In genomic region chr17:43216762-43217613, GRCh38 we compare ENCODE assay signal across 1 cellular context.
A peak's percentile ranks its signal among the peaks of the same experiment; 100 is the strongest.
TF ChIP-seq lines count a peak whose summit lies in the region.

No MANE protein-coding gene starts in this region.

TF ChIP-seq in HepG2, 621 proteins besides CTCF, POLR2A, EP300 and RAD21 (continued from another document and continues in another):
- TF ChIP-seq ZNF142 (CRISPR knock-in tag; IDR thresholded peaks at IDR 0.05) (no peak), NFRKB (IDR thresholded peaks at IDR 0.05) (no peak), PITX1 (CRISPR knock-in tag; IDR thresholded peaks at IDR 0.05) (peak; percentile 65), ZSCAN5A (CRISPR knock-in tag; IDR thresholded peaks at IDR 0.05; ENCODE audit: borderline replicate concordance) (0 out of 2 replicates have a peak, but pooled peaks have one; percentile 19), RFX5 (IDR thresholded peaks at IDR 0.05; ENCODE audit: low read depth, low read length) (no peak), ZNF83 (CRISPR knock-in tag; IDR thresholded peaks at IDR 0.05; ENCODE audit: borderline replicate concordance) (0 out of 2 replicates have a peak, but pooled peaks have one; percentile 66), ZNF7 (CRISPR knock-in tag; IDR thresholded peaks at IDR 0.05) (0 out of 2 replicates have a peak, but pooled peaks have one; percentile 18), MZF1 (CRISPR knock-in tag; IDR thresholded peaks at IDR 0.05; ENCODE audit: borderline replicate concordance) (peak; percentile 66; the same call in 1 of the 2 replicates), IRF9 (CRISPR knock-in tag; IDR thresholded peaks at IDR 0.05; ENCODE audit: borderline replicate concordance) (peak; percentile 76), IRF2 (CRISPR knock-in tag; IDR thresholded peaks at IDR 0.05) (peak; percentile 80; the same call in 1 of the 2 replicates), MED1 (CRISPR knock-in tag; IDR thresholded peaks at IDR 0.05) (peak; percentile 92), ZNF639 (CRISPR knock-in tag; conservative IDR thresholded peaks at IDR 0.05) (peak; percentile 81), LCORL (IDR thresholded peaks at IDR 0.05) (0 out of 2 replicates have a peak, but pooled peaks have one; percentile 37), LCORL (CRISPR knock-in tag; IDR thresholded peaks at IDR 0.05) (peak; percentile 77), MAF1 (CRISPR knock-in tag; IDR thresholded peaks at IDR 0.05; ENCODE audit: borderline replicate concordance) (no peak), ZNF569 (CRISPR knock-in tag; IDR thresholded peaks at IDR 0.05; ENCODE audit: borderline replicate concordance) (0 out of 2 replicates have a peak, but pooled peaks have one; percentile 11), ZNF343 (CRISPR knock-in tag; IDR thresholded peaks at IDR 0.05) (peak; percentile 77; the same call in 1 of the 2 replicates), ISX (CRISPR knock-in tag; conservative IDR thresholded peaks at IDR 0.05) (0 out of 2 replicates have a peak, but pooled peaks have one; percentile 76), ZNF629 (CRISPR knock-in tag; conservative IDR thresholded peaks at IDR 0.05) (no peak; the same call in none of the 2 replicates), HNRNPH1 (optimal IDR thresholded peaks at IDR 0.05; ENCODE audit: low read depth, low read length) (no peak), RFX1 (IDR thresholded peaks at IDR 0.05) (no peak), FOXC1 (CRISPR knock-in tag; IDR thresholded peaks at IDR 0.05; ENCODE audit: borderline replicate concordance) (peak; percentile 84; the same call in 1 of the 2 replicates), ATF6 (CRISPR knock-in tag; conservative IDR thresholded peaks at IDR 0.05) (peak; percentile 66; the same call in 1 of the 2 replicates), GZF1 (CRISPR knock-in tag; IDR thresholded peaks at IDR 0.05) (peak; percentile 89; the same call in 1 of the 2 replicates), MBNL3 (CRISPR knock-in tag; conservative IDR thresholded peaks at IDR 0.05) (no peak), ZNF773 (CRISPR knock-in tag; IDR thresholded peaks at IDR 0.05; ENCODE audit: borderline replicate concordance) (no peak), MAFK (conservative IDR thresholded peaks at IDR 0.05 in 1 of 2, IDR thresholded peaks at IDR 0.05 in 1 of 2; ENCODE audit: low read length in 2 of 2) (peak; percentile 72 to 87), GLMP (CRISPR knock-in tag; IDR thresholded peaks at IDR 0.05; ENCODE audit: borderline replicate concordance) (no peak), SMAD3 (CRISPR knock-in tag; IDR thresholded peaks at IDR 0.05) (peak; percentile 97; the same call in 1 of the 2 replicates), UBTF (CRISPR knock-in tag; IDR thresholded peaks at IDR 0.05) (peak; percentile 34; the same call in 1 of the 2 replicates), RBAK (CRISPR knock-in tag; IDR thresholded peaks at IDR 0.05) (no peak; the same call in 1 of the 2 replicates), TIGD3 (CRISPR knock-in tag; IDR thresholded peaks at IDR 0.05; ENCODE audit: borderline replicate concordance) (peak; percentile 97), DZIP1 (CRISPR knock-in tag; IDR thresholded peaks at IDR 0.05) (peak; percentile 77; the same call in 1 of the 2 replicates), ZSCAN12 (CRISPR knock-in tag; IDR thresholded peaks at IDR 0.05) (peak; percentile 31; the same call in 1 of the 2 replicates), ZNF776 (CRISPR knock-in tag; IDR thresholded peaks at IDR 0.05) (0 out of 2 replicates have a peak, but pooled peaks have one; percentile 21), SMARCC2 (IDR thresholded peaks at IDR 0.05) (no peak), ZNF713 (CRISPR knock-in tag; IDR thresholded peaks at IDR 0.05) (0 out of 2 replicates have a peak, but pooled peaks have one; percentile 39), HMG20A (CRISPR knock-in tag; IDR thresholded peaks at IDR 0.05; ENCODE audit: borderline replicate concordance) (peak; percentile 58), CC2D1A (CRISPR knock-in tag; IDR thresholded peaks at IDR 0.05) (no peak), MIER2 (CRISPR knock-in tag; IDR thresholded peaks at IDR 0.05) (peak; percentile 55; the same call in 1 of the 2 replicates), YEATS4 (CRISPR knock-in tag; IDR thresholded peaks at IDR 0.05; ENCODE audit: borderline replicate concordance) (peak; percentile 97)
